In the genomic region with DNA sequence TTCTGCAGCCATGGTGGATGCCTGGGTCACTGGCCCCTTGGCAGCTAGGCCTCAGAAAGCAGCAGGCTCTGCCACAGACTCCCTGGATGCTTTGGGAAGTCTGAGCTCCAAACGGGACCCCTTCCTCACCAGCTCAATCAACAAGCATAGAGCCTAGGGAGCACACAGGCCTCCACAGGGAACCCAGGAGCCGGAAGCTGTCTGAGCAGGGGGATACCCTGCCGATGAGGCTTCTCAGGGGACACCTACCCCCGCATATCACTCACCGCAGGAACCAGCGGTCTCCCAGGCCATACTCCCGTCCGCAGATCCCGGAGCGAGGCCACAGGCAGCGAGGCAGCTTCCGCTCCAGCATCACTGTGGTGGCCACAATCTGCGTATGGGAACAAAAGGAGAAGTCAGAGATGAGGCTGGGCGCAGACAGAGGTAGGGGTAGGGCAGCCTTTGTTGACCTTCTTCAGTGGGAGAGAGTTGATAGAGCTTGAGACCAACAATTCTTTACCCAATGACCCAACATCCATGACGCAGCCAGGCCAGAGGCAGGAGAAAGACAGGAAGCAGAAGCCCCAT, we compare ENCODE assay signal across 1 cellular context.
A peak's percentile ranks its signal among the peaks of the same experiment; 100 is the strongest.
TF ChIP-seq lines count a peak whose summit lies in the region.

No MANE protein-coding gene starts in this region.

TF ChIP-seq in K562, 482 proteins besides CTCF, POLR2A, EP300 and RAD21:
- TF ChIP-seq EWSR1 (IDR thresholded peaks at IDR 0.05; ENCODE audit: borderline replicate concordance, low read depth, partially characterized antibody) (no peak), SPI1 (IDR thresholded peaks at IDR 0.05; ENCODE audit: borderline replicate concordance, low read depth, low read length) (0 out of 2 replicates have a peak, but pooled peaks have one; percentile 11)
